8 cellular contexts compared by ENCODE assay signal in the genomic region with DNA sequence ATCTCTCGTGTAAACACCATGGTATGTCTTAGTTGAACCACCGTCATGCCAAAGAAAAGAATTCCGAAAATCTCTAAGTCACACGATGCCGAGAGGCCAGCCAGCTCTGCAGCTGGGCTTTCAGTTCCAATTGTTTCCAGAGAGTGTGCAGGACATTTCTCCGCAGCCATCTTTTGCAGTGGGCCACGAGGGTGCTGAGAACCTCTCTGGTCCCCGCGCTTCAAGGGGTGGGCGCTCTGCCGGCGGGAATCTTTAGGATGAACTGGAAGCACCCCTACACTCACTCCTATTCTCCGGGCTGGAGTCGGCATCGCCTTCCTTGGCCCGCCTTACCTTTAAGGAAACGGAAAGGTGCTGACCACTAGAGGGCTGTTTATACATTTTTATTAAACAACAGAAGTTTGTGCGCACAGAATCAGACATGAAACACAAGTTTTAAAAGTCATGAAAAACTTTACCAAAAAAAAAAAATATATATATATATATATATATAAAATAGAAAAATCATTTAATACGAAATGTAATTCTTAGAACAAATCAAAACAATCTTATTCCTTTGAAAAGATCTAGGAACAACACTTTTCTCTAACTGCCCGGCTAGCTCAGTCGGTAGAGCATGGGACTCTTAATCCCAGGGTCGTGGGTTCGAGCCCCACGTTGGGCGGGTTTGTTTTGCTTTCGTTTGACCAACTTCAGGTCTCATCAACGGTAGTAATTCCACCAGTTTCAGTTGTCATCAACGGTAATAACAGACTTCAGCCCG. TPM values are rescaled to one million over a fixed set of nuclear protein-coding genes. Genes with fewer than 3 reads are reported as not detected.
DNase-seq lines count a peak whose midpoint lies in the region; ATAC-seq and TF ChIP-seq lines count a peak whose summit lies in the region.

No MANE protein-coding gene starts in this region.

- H3K27ac ChIP-seq in SK-N-SH (ENCODE audit: low read depth in 2 of 2, low read length in 1 of 2), result peak overlapping the region; percentile 82 to 83
- peak overlapping the region; percentile 41 to 58 for H3K27ac ChIP-seq in ovary
- peak overlapping the region; percentile 7 to 58 (median 56) for H3K27ac ChIP-seq in thyroid gland

- no peaks in the 10 kb centered on the region for H3K9me2 ChIP-seq in SK-N-SH

- CTCF ChIA-PET in SK-N-SH (lab: Yijun Ruan, JAX), result interaction anchor here (0.6 to 3.0 kb wide), 13 partner anchors 10 to 324 kb away, joined by 3 to 17 read pairs (median 3); a partner anchor contains a TSS

- intact Hi-C loops in head of caudate nucleus (cut with DNase I), result loop anchor here (1.0 kb wide), 1 partner anchor 13 kb away; no protein-coding TSS in a partner anchor
- intact Hi-C loops in ovary (cut with DNase I), result no loop called here
- intact Hi-C loops in thyroid gland (cut with DNase I), result no loop called here

- peak overlapping the region; percentile 74 for H3K4me2 ChIP-seq in SK-N-SH

- H4K20me1 ChIP-seq in SK-N-SH (ENCODE audit: insufficient read depth), result no peaks in the 10 kb centered on the region

- no peaks in the 10 kb centered on the region for H3K9me3 Mint-ChIP-seq in activated naive CD8-positive, alpha-beta T cell treated with anti-CD3 and anti-CD28 coated beads for 36 hours

- H2AFZ ChIP-seq in SK-N-SH (ENCODE audit: low read depth), result peak overlapping the region; percentile 73

- H3K36me3 ChIP-seq in SK-N-SH (replicated peaks in 1 of 2; ENCODE audit: control insufficient read depth in 1 of 2, insufficient read depth in 2 of 2, low read length in 1 of 2) (peaks cover 0 to 3% of the 10 kb centered on the region in 2 experiments), ovary (no peaks in the 10 kb centered on the region), thyroid gland (no peaks in the 10 kb centered on the region)

- no peaks in the 10 kb centered on the region for H3K79me2 ChIP-seq in SK-N-SH (ENCODE audit: insufficient read depth)

- H3K27ac Mint-ChIP-seq in activated naive CD8-positive, alpha-beta T cell treated with anti-CD3 and anti-CD28 coated beads for 36 hours, result peak overlapping the region; percentile 85

- no peaks in the 10 kb centered on the region for H3K9me3 ChIP-seq in SK-N-SH
- no peaks in the 10 kb centered on the region for H3K9me3 ChIP-seq in ovary
- no peaks in the 10 kb centered on the region for H3K9me3 ChIP-seq in thyroid gland

- H3F3A ChIP-seq in SK-N-SH (replicated peaks; ENCODE audit: insufficient read depth), result peaks cover 23% of the 10 kb centered on the region

- peaks cover 8% of the 10 kb centered on the region for H3K4me1 Mint-ChIP-seq in activated naive CD8-positive, alpha-beta T cell treated with anti-CD3 and anti-CD28 coated beads for 36 hours

- peak; percentile 74 for ATAC-seq in GM21619 (IDR thresholded peaks at IDR 0.05; ENCODE audit: unreplicated experiment)

- no peak; a peak in 1 of 4 replicates for TF ChIP-seq EP300 in SK-N-SH (IDR thresholded peaks at IDR 0.05; ENCODE audit: borderline replicate concordance in 1 of 2, low read depth in 1 of 2, low read length in 1 of 2)
- TF ChIP-seq EP300 in ovary (IDR thresholded peaks at IDR 0.05), result no peak

- no peaks in the 10 kb centered on the region for H3K36me3 Mint-ChIP-seq in activated naive CD8-positive, alpha-beta T cell treated with anti-CD3 and anti-CD28 coated beads for 36 hours

- TF ChIP-seq POLR2A in ovary (IDR thresholded peaks at IDR 0.05) (no peak), thyroid gland (IDR thresholded peaks at IDR 0.05) (peak in 1 of 2 donors; percentile 13)

- peak overlapping the region; percentile 77 for H3K9ac ChIP-seq in SK-N-SH

- peak overlapping the region; percentile 53 to 64 for H3K4me3 ChIP-seq in SK-N-SH (ENCODE audit: low read depth in 2 of 2, low read length in 1 of 2)
- peak overlapping the region; percentile 43 for H3K4me3 ChIP-seq in ovary
- peak overlapping the region in 2 of 3 donors; percentile 26 to 40 for H3K4me3 ChIP-seq in thyroid gland (replicated peaks in 1 of 3)

- TF ChIP-seq CTCF in SK-N-SH (IDR thresholded peaks at IDR 0.05), result peak; percentile 63
- TF ChIP-seq CTCF in ovary (IDR thresholded peaks at IDR 0.05), result peak in 2 of 3 donors; percentile 41 to 60
- peak; percentile 26 to 62 (median 49) for TF ChIP-seq CTCF in thyroid gland (IDR thresholded peaks at IDR 0.05)

- no peaks in the 10 kb centered on the region; a peak in 1 of 4 replicates for H3K4me1 ChIP-seq in SK-N-SH (ENCODE audit: control insufficient read depth in 1 of 2, insufficient read depth in 2 of 2, low read depth in 1 of 2, low read length in 1 of 2)
- H3K4me1 ChIP-seq in ovary (ENCODE audit: insufficient read depth), result peaks cover 1% of the 10 kb centered on the region
- no peaks in the 10 kb centered on the region for H3K4me1 ChIP-seq in thyroid gland

- peak overlapping the region; percentile 81 for H3K4me3 Mint-ChIP-seq in activated naive CD8-positive, alpha-beta T cell treated with anti-CD3 and anti-CD28 coated beads for 36 hours

- peak; percentile 49 for TF ChIP-seq RAD21 in SK-N-SH (IDR thresholded peaks at IDR 0.05; ENCODE audit: low read length)

- POLR2A ChIA-PET in SK-N-SH (lab: Yijun Ruan, JAX), result no interaction called here

- WGBS in SK-N-SH (ENCODE audit: low lambda C conversion rate), result under 1% methylated on average over 29 of the region's 29 CpGs
- WGBS in ovary, 3 donors, result 1% methylated on average over 29 of the region's 29 CpGs
- 1 to 2% methylated on average over 29 of the region's 29 CpGs for WGBS in thyroid gland, 2 donors

- DNase-seq in COR-L47 (lab: John Stamatoyannopoulos, UW), result peak; percentile 68
- DNase-seq in Kasumi-1 (lab: John Stamatoyannopoulos, UW), result peak; percentile 77 to 86
- peak; percentile 83 for DNase-seq in SK-N-SH
- DNase-seq in activated naive CD8-positive, alpha-beta T cell treated with anti-CD3 and anti-CD28 coated beads for 36 hours, result peak; percentile 72
- peak in 41 of 42 donors; percentile 10 to 87 (median 67) for DNase-seq in head of caudate nucleus
- DNase-seq in ovary, result peak; percentile 50 to 80 (median 70)
- peak; percentile 66 to 67 for DNase-seq in thyroid gland

- H3K27me3 Mint-ChIP-seq in activated naive CD8-positive, alpha-beta T cell treated with anti-CD3 and anti-CD28 coated beads for 36 hours, result peaks cover 6% of the 10 kb centered on the region

- H3K27me3 ChIP-seq in SK-N-SH (ENCODE audit: insufficient read depth), result no peaks in the 10 kb centered on the region
- H3K27me3 ChIP-seq in ovary, result no peaks in the 10 kb centered on the region
- no peaks in the 10 kb centered on the region for H3K27me3 ChIP-seq in thyroid gland

TF ChIP-seq in SK-N-SH, 30 proteins besides CTCF, POLR2A, EP300 and RAD21 (continues in another document):
- TF ChIP-seq RCOR1 (IDR thresholded peaks at IDR 0.05; ENCODE audit: low read length) (no peak), RXRA (IDR thresholded peaks at IDR 0.05; ENCODE audit: borderline replicate concordance, low read depth) (no peak), SIN3A (IDR thresholded peaks at IDR 0.05; ENCODE audit: borderline replicate concordance, low read depth, low read length) (no peak; the same call in 1 of the 2 replicates), TEAD4 (IDR thresholded peaks at IDR 0.05; ENCODE audit: borderline replicate concordance, insufficient read depth) (peak; percentile 86; the same call in 1 of the 2 replicates), RFX5 (IDR thresholded peaks at IDR 0.05; ENCODE audit: low read length) (no peak), SMC3 (IDR thresholded peaks at IDR 0.05; ENCODE audit: low read depth, low read length) (0 out of 2 replicates have a peak, but pooled peaks have one; percentile 22), MEF2A (IDR thresholded peaks at IDR 0.05; ENCODE audit: borderline replicate concordance, low read depth) (no peak)
- TF ChIP-seq, protein P1, sequence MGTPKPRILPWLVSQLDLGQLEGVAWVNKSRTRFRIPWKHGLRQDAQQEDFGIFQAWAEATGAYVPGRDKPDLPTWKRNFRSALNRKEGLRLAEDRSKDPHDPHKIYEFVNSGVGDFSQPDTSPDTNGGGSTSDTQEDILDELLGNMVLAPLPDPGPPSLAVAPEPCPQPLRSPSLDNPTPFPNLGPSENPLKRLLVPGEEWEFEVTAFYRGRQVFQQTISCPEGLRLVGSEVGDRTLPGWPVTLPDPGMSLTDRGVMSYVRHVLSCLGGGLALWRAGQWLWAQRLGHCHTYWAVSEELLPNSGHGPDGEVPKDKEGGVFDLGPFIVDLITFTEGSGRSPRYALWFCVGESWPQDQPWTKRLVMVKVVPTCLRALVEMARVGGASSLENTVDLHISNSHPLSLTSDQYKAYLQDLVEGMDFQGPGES (IDR thresholded peaks at IDR 0.05; ENCODE audit: low read depth, low read length), result no peak
- TF ChIP-seq, protein P2, sequence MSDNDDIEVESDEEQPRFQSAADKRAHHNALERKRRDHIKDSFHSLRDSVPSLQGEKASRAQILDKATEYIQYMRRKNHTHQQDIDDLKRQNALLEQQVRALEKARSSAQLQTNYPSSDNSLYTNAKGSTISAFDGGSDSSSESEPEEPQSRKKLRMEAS (IDR thresholded peaks at IDR 0.05; ENCODE audit: low read depth), result peak; percentile 85
- TF ChIP-seq, protein P3, sequence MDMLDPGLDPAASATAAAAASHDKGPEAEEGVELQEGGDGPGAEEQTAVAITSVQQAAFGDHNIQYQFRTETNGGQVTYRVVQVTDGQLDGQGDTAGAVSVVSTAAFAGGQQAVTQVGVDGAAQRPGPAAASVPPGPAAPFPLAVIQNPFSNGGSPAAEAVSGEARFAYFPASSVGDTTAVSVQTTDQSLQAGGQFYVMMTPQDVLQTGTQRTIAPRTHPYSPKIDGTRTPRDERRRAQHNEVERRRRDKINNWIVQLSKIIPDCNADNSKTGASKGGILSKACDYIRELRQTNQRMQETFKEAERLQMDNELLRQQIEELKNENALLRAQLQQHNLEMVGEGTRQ (IDR thresholded peaks at IDR 0.05; ENCODE audit: borderline replicate concordance, low read depth, low read length), result no peak

RNA-seq across cellular contexts. Expression of a gene that starts 12.5 kb away (rescaled TPM):
- polyA plus RNA-seq in SK-N-SH (2012; rRNA removed) (163 and 174 TPM in 2 replicates), ovary (100 to 1,000 TPM; 303 to 772 TPM)
- polyA plus RNA-seq in SK-N-SH (2012; cell fraction: cytosol; rRNA removed), result 248 and 402 TPM in 2 replicates
- 56.0 and 94.9 TPM in 2 replicates for polyA plus RNA-seq in SK-N-SH (2012; cell fraction: nucleus; rRNA removed)
- 100 to 1,000 TPM; 275 to 293 TPM for total RNA-seq in activated naive CD8-positive, alpha-beta T cell treated with anti-CD3 and anti-CD28 coated beads for 36 hours
- total RNA-seq in ovary (100 to 1,000 TPM; 210 to 393 (median 346) TPM), thyroid gland (100 to 1,000 TPM; 264 to 326 (median 298) TPM)

RNA-seq across cellular contexts. Expression of a gene that starts 48.9 kb away (rescaled TPM):
- 12.7 and 17.9 TPM in 2 replicates for polyA plus RNA-seq in SK-N-SH (2012; rRNA removed)
- polyA plus RNA-seq in SK-N-SH (2012; cell fraction: cytosol; rRNA removed), result 5.1 and 9.1 TPM in 2 replicates
- 55.2 and 70.8 TPM in 2 replicates for polyA plus RNA-seq in SK-N-SH (2012; cell fraction: nucleus; rRNA removed)
- under 1 TPM; 0.10 to 0.21 TPM for total RNA-seq in activated naive CD8-positive, alpha-beta T cell treated with anti-CD3 and anti-CD28 coated beads for 36 hours
- 10 to 100 TPM in 3 of 7 donors, 1 to 10 TPM in 4; 3.5 to 16.5 (median 8.8) TPM for total RNA-seq in ovary
- polyA plus RNA-seq in ovary, result 1 to 10 TPM; 2.1 to 7.6 TPM
- total RNA-seq in thyroid gland, result 1 to 10 TPM in 3 of 4 donors, under 1 TPM in 1; 0.68 to 2.5 (median 1.8) TPM

Comparison
In these comparisons a context has a peak if more than half of its experiments do, and no peak if none do; other contexts are left out.
1. Peak in every context shown above with its lines: DNase-seq, ATAC-seq, H3K4me3 ChIP-seq and H3K27ac ChIP-seq.